23 cellular contexts compared by ENCODE assay signal in genomic region chr15:45780352-45780751, GRCh38.
"Had no signal": no experiment of that assay in that cellular context is flagged by ENCODE, and none has a peak within 500 bp of the region (broad histone marks: within the 10 kb centered on the region; RNA-seq: fewer than 3 reads in every experiment).

No MANE protein-coding gene starts in this region.

- H3K27ac ChIP-seq: breast epithelium, esophagus muscularis mucosa, gastroesophageal sphincter, spleen, thoracic aorta, vagina had no signal

- H3K4me1 ChIP-seq: breast epithelium, esophagus muscularis mucosa, gastroesophageal sphincter, spleen, vagina had no signal

- H3K36me3 ChIP-seq: breast epithelium, esophagus muscularis mucosa, gastroesophageal sphincter, spleen, thoracic aorta, vagina had no signal

- H3K4me3 ChIP-seq: breast epithelium, esophagus muscularis mucosa, gastroesophageal sphincter, spleen, thoracic aorta, vagina had no signal

- FAIRE-seq: colon, endothelial cell of umbilical vein had no signal

- DNase-seq: activated CD4-positive, alpha-beta memory T cell treated with anti-CD3 and anti-CD28 coated beads for 36 hours; activated CD4-positive, alpha-beta T cell treated with anti-CD3 and anti-CD28 coated beads for 48 hours; activated effector memory CD4-positive, alpha-beta T cell treated with Interleukin-2 at 50 U/mL for 16 hours; activated naive CD4-positive, alpha-beta T cell treated with anti-CD3 and anti-CD28 coated beads for 36 hours; activated naive CD8-positive, alpha-beta T cell treated with anti-CD3 and anti-CD28 coated beads, Interleukin-2, amount 10 ng/mL, durations not matched to agents 7 days and 5 days; activated T-cell treated with anti-CD3 and anti-CD28 coated beads, Interleukin-2, amount 50 U/mL, for 72 hours; amniotic stem cell; effector memory CD4-positive, alpha-beta T cell; head of caudate nucleus; hypothalamus; islet precursor cell; left colon; retina; spleen; stimulated activated CD4-positive, alpha-beta T cell treated with anti-CD3 and anti-CD28 coated beads, Interleukin-4, amount 100 ng/mL, for 24 hours; stimulated activated naive CD4-positive, alpha-beta T cell treated with Interleukin-2 at 50 U/mL for 16 hours had no signal

- H3K9me3 ChIP-seq: breast epithelium, esophagus muscularis mucosa, gastroesophageal sphincter, spleen, thoracic aorta, vagina had no signal

- H3K27me3 ChIP-seq: breast epithelium, vagina had no signal
